ENCODE assay signal across 16 cellular contexts in genomic region chr12:132236129-132236929, GRCh38.
DNase-seq lines count a peak whose midpoint lies in the region; ATAC-seq and TF ChIP-seq lines count a peak whose summit lies in the region.
"Had no signal": no experiment of that assay in that cellular context is flagged by ENCODE, and none has a peak within 500 bp of the region (broad histone marks: within the 10 kb centered on the region; RNA-seq: fewer than 3 reads in every experiment).

No MANE protein-coding gene starts in this region.

- no peaks in the 10 kb centered on the region for H3K9me3 Mint-ChIP-seq in chondrocyte (ENCODE audit: low read depth)

- H3K4me1 ChIP-seq in upper lobe of right lung, result no peaks in the 10 kb centered on the region
- H3K4me1 ChIP-seq: HAP-1 had no signal

- TF ChIP-seq CTCF in chondrocyte (IDR thresholded peaks at IDR 0.05), result no peak
- no peak for TF ChIP-seq CTCF in upper lobe of right lung (IDR thresholded peaks at IDR 0.05)

- H3K27ac Mint-ChIP-seq in chondrocyte (ENCODE audit: unreplicated experiment), result no peak overlapping the region
- H3K27ac Mint-ChIP-seq: GM23338, HFFc6 had no signal

- H3K36me3 ChIP-seq in upper lobe of right lung, result no peaks in the 10 kb centered on the region
- H3K36me3 ChIP-seq: HAP-1 had no signal

- no peaks in the 10 kb centered on the region for H3K36me3 Mint-ChIP-seq in chondrocyte (ENCODE audit: low read depth)
- H3K36me3 Mint-ChIP-seq: CD4-positive, alpha-beta memory T cell had no signal

- no peak overlapping the region for H3K4me3 ChIP-seq in upper lobe of right lung
- H3K4me3 ChIP-seq: GM23338, HAP-1 had no signal

- H3K27ac ChIP-seq in upper lobe of right lung, result no peak overlapping the region

- no peaks in the 10 kb centered on the region for H3K4me1 Mint-ChIP-seq in chondrocyte (ENCODE audit: low read depth)
- H3K4me1 Mint-ChIP-seq: GM23338 had no signal

- intact Hi-C loops in Right ventricle myocardium inferior (cut with DNase I), result no loop called here
- intact Hi-C loops in left ventricle myocardium superior (cut with micrococcal nuclease), result no loop called here
- intact Hi-C loops in upper lobe of right lung (cut with DNase I), result no loop called here

- ATAC-seq in Right ventricle myocardium inferior (no peak), left ventricle myocardium superior (no peak), upper lobe of right lung (peak; percentile 9)

- DNase-seq in Right ventricle myocardium inferior (ENCODE audit: missing footprints) (peak; percentile 59), left ventricle myocardium superior (no peak), chondrocyte (ENCODE audit: low spot score) (peak; percentile 75), myocyte (ENCODE audit: low read depth) (peak; percentile 42), upper lobe of right lung (no peak), GM03348 (ENCODE audit: low spot score) (no peak), ecto neural progenitor cell (ENCODE audit: low spot score) (no peak), occipital lobe (lab: John Stamatoyannopoulos, UW) (no peak)
- DNase-seq: 8988T; AML-193; C1 segment of cervical spinal cord; CD4-positive, alpha-beta memory T cell; DMS79; HFFc6 had no signal

- H3K9me3 ChIP-seq in upper lobe of right lung, result no peaks in the 10 kb centered on the region
- H3K9me3 ChIP-seq: HAP-1 had no signal

- H3K27me3 ChIP-seq in upper lobe of right lung, result no peaks in the 10 kb centered on the region

- peaks cover 22% of the 10 kb centered on the region for H3K27me3 Mint-ChIP-seq in chondrocyte (ENCODE audit: low read depth)
- H3K27me3 Mint-ChIP-seq: CD4-positive, alpha-beta memory T cell had no signal

- no peak overlapping the region for H3K4me3 Mint-ChIP-seq in chondrocyte (ENCODE audit: unreplicated experiment)
- H3K4me3 Mint-ChIP-seq: CD4-positive, alpha-beta memory T cell; GM23338; HFFc6 had no signal

Comparison
In these comparisons a context has a peak if more than half of its experiments do, and no peak if none do; other contexts are left out.
1. DNase-seq: peak in Right ventricle myocardium inferior (single experiment), chondrocyte (single experiment) and myocyte (single experiment); none in left ventricle myocardium superior (single experiment), upper lobe of right lung (single experiment), GM03348 (single experiment), ecto neural progenitor cell (single experiment) and occipital lobe (single experiment).